1 cellular context compared by ENCODE assay signal in genomic region chr5:142501890-142502289, GRCh38.
TF ChIP-seq lines count a peak whose summit lies in the region.

No MANE protein-coding gene starts in this region.

TF ChIP-seq in HCT116, 20 proteins besides CTCF, POLR2A, EP300 and RAD21 (continued from another document):
- TF ChIP-seq, protein P1, sequence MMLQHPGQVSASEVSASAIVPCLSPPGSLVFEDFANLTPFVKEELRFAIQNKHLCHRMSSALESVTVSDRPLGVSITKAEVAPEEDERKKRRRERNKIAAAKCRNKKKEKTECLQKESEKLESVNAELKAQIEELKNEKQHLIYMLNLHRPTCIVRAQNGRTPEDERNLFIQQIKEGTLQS (IDR thresholded peaks at IDR 0.05) = no peak
- no peak for TF ChIP-seq FOSL1 (IDR thresholded peaks at IDR 0.05; ENCODE audit: low read depth)
- no peak for TF ChIP-seq POLR2AphosphoS5 (IDR thresholded peaks at IDR 0.05; ENCODE audit: low read depth, low read length)
- no peak for TF ChIP-seq EZH2phosphoT487 (IDR thresholded peaks at IDR 0.05; ENCODE audit: borderline replicate concordance)
- no peak for TF ChIP-seq SIN3A (IDR thresholded peaks at IDR 0.05; ENCODE audit: low read depth)
- no peak for TF ChIP-seq CEBPB (IDR thresholded peaks at IDR 0.05; ENCODE audit: low read depth)
- TF ChIP-seq JUND (IDR thresholded peaks at IDR 0.05) = no peak
- TF ChIP-seq ELF1 (IDR thresholded peaks at IDR 0.05; ENCODE audit: borderline replicate concordance, low read depth) = no peak
- no peak for TF ChIP-seq SP1 (IDR thresholded peaks at IDR 0.05; ENCODE audit: low read depth)
- TF ChIP-seq YY1 (IDR thresholded peaks at IDR 0.05; ENCODE audit: extremely low read depth, insufficient replicate concordance, low read depth, low read length) = no peak
- TF ChIP-seq EGR1 (IDR thresholded peaks at IDR 0.05; ENCODE audit: low read depth) = no peak
- TF ChIP-seq MAX (IDR thresholded peaks at IDR 0.05) = no peak
- TF ChIP-seq ZFX (IDR thresholded peaks at IDR 0.05) = no peak
- no peak for TF ChIP-seq EZH2 (IDR thresholded peaks at IDR 0.05)
- no peak for TF ChIP-seq REST (IDR thresholded peaks at IDR 0.05; ENCODE audit: low read depth)
- no peak for TF ChIP-seq SRF (IDR thresholded peaks at IDR 0.05; ENCODE audit: low read depth)
